ENCODE assay signal across 8 cellular contexts in genomic region chr22:41544671-41545476, GRCh38. TPM values are rescaled to one million over a fixed set of nuclear protein-coding genes. Genes with fewer than 3 reads are reported as not detected.
DNase-seq lines count a peak whose midpoint lies in the region; ATAC-seq and TF ChIP-seq lines count a peak whose summit lies in the region.

No MANE protein-coding gene starts in this region.

- H3K36me3 ChIP-seq in BE2C: peaks cover 24% of the 10 kb centered on the region
- peaks cover 14% of the 10 kb centered on the region for H3K36me3 ChIP-seq in HAP-1 (replicated peaks)
- H3K36me3 ChIP-seq in mucosa of stomach (ENCODE audit: control insufficient read depth, insufficient read depth, low read length): no peaks in the 10 kb centered on the region

- no peak overlapping the region for H3K9ac ChIP-seq in mucosa of stomach (ENCODE audit: low read length)

- DNase-seq in BE2C (no peak), HAP-1 (ENCODE audit: low spot score in 2 of 2) (no peak), astrocyte of the spinal cord (ENCODE audit: low read depth, low spot score) (no peak), superior temporal gyrus (ENCODE audit: extremely low spot score) (no peak), globus pallidus (ENCODE audit: low spot score) (no peak)

- peaks cover 3% of the 10 kb centered on the region; the same call in 1 of the 2 replicates for H3K4me1 ChIP-seq in BE2C
- peaks cover 10% of the 10 kb centered on the region for H3K4me1 ChIP-seq in HAP-1
- H3K4me1 ChIP-seq in mucosa of stomach (ENCODE audit: control insufficient read depth, insufficient read depth, low read length): peaks cover 15% of the 10 kb centered on the region

- in situ Hi-C loops in HAP-1 (cut with MboI; ENCODE audit: low sequenced_read_pairs): no loop called here
- in situ Hi-C loops in astrocyte of the spinal cord (cut with HindIII; ENCODE audit: low sequenced_read_pairs): no loop called here

- no peak for ATAC-seq in HG03175 (IDR thresholded peaks at IDR 0.05; ENCODE audit: unreplicated experiment)
- ATAC-seq in GM19395 (IDR thresholded peaks at IDR 0.05; ENCODE audit: unreplicated experiment): no peak

- H3K9me3 ChIP-seq in BE2C (no peaks in the 10 kb centered on the region), HAP-1 (no peaks in the 10 kb centered on the region), mucosa of stomach (ENCODE audit: control insufficient read depth, low read length) (no peaks in the 10 kb centered on the region)

- TF ChIP-seq CTCF in BE2C (IDR thresholded peaks at IDR 0.05; ENCODE audit: low read depth, low read length) (no peak), astrocyte of the spinal cord (IDR thresholded peaks at IDR 0.05; ENCODE audit: low read depth, low read length) (no peak)

- peak overlapping the region; percentile 93 for H3K4me3 ChIP-seq in BE2C (ENCODE audit: low read depth, low read length)
- H3K4me3 ChIP-seq in HAP-1: peak overlapping the region; percentile 96
- H3K4me3 ChIP-seq in astrocyte of the spinal cord (ENCODE audit: low read depth, low read length): peak overlapping the region; percentile 89
- peak overlapping the region; percentile 80 for H3K4me3 ChIP-seq in mucosa of stomach (ENCODE audit: low read length)

- H3K27me3 ChIP-seq in BE2C (no peaks in the 10 kb centered on the region), HAP-1 (ENCODE audit: low read depth) (no peaks in the 10 kb centered on the region), mucosa of stomach (ENCODE audit: control insufficient read depth, insufficient read depth, low read length) (no peaks in the 10 kb centered on the region)

RNA-seq across cellular contexts. Expression of gene POLR3H, which starts 0.6 kb away (rescaled TPM):
- 135 TPM for polyA plus RNA-seq in BE2C (2012; ENCODE audit: insufficient read depth, insufficient read length, low read depth)

RNA-seq across cellular contexts. Expression of gene CSDC2, which starts 15.9 kb away (rescaled TPM):
- polyA plus RNA-seq in BE2C (2012; ENCODE audit: insufficient read depth, insufficient read length, low read depth): 1.3 TPM

RNA-seq across cellular contexts. Expression of gene PMM1, which starts 44.8 kb away (rescaled TPM):
- polyA plus RNA-seq in BE2C (2012; ENCODE audit: insufficient read depth, insufficient read length, low read depth): 22.3 TPM
